8 cellular contexts compared by ENCODE assay signal in the genomic region with DNA sequence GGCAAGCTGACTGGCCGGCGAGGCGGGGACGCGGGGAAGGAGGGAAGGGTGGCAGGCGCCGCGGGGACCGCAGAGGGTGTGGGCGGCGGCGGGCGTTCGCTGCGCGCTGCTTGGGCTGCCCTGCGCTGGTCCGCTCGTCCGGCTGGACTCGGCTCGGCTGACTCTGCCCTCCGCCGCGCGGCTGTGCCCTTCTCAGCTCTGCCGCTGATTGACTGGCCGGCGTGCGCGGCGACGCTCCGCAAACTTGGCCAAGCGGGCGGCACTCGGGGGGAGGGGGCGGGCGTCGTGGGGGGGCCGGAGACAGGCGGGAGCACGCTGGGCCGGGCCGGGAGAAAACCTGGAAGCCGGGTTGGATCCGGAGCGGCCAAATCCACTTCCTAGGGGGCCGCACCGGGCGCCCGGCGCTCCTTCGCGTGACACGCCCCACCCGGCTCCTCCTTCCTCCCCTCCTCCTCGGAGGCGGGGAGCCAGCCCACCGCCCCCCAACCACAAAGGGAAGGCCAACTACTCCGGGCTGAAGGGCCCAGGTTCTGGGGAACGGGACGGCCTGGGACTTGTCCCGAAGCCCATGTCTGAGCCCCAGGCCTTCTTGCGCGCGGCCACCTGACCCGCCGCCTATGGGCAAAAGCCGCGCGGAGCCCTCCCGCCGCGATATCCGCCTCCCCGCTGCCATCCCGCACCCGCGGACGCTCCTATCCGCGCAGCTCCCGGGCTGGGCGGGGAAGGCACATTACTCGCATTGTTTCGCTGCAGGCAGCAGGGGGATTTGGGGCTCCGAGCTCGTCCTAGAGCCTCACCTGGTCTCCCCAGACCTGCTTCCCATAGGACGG. TPM values are rescaled to one million over a fixed set of nuclear protein-coding genes. Genes with fewer than 3 reads are reported as not detected.
DNase-seq lines count a peak whose midpoint lies in the region; ATAC-seq and TF ChIP-seq lines count a peak whose summit lies in the region.

A gene (minus strand): TSS at position 214 of the 830 bp plus-strand sequence. CDS start 524 bp downstream, outside the sequence.

- TF ChIP-seq CTCF in mucosa of descending colon (IDR thresholded peaks at IDR 0.05): no peak

- 0% methylated on average over 90 of the region's 90 CpGs for WGBS in ectodermal cell, 2 experiments
- WGBS in urinary bladder: under 1% methylated on average over 77 of the region's 90 CpGs

- no peaks in the 10 kb centered on the region for H3K9me3 Mint-ChIP-seq in activated naive CD4-positive, alpha-beta T cell treated with anti-CD3 and anti-CD28 coated beads, Interleukin-2, amount 50 U/mL, for 24 hours

- H3K4me3 Mint-ChIP-seq in activated naive CD4-positive, alpha-beta T cell treated with anti-CD3 and anti-CD28 coated beads, Interleukin-2, amount 50 U/mL, for 24 hours: peak within 1 kb of the TSS; percentile 26

- ATAC-seq in mucosa of descending colon (peak; percentile 89), GM18870 (IDR thresholded peaks at IDR 0.05; ENCODE audit: unreplicated experiment) (no peak)

- H3K4me3 ChIP-seq in ectodermal cell (ENCODE audit: insufficient read depth, low read depth, low read length): peak within 1 kb of the TSS; percentile 65
- peak within 1 kb of the TSS; percentile 36 for H3K4me3 ChIP-seq in mucosa of descending colon
- H3K4me3 ChIP-seq in urinary bladder (ENCODE audit: low read depth, low read length): peak within 1 kb of the TSS; percentile 39

- H3K4me1 Mint-ChIP-seq in activated naive CD4-positive, alpha-beta T cell treated with anti-CD3 and anti-CD28 coated beads, Interleukin-2, amount 50 U/mL, for 24 hours: peaks cover 8% of the 10 kb centered on the region

- H3K36me3 Mint-ChIP-seq in activated naive CD4-positive, alpha-beta T cell treated with anti-CD3 and anti-CD28 coated beads, Interleukin-2, amount 50 U/mL, for 24 hours: no peaks in the 10 kb centered on the region

- peaks cover 3% of the 10 kb centered on the region for H3K4me1 ChIP-seq in ectodermal cell (ENCODE audit: control insufficient read depth, insufficient read depth, low read length)
- H3K4me1 ChIP-seq in mucosa of descending colon (ENCODE audit: low read depth): no peaks in the 10 kb centered on the region
- no peaks in the 10 kb centered on the region for H3K4me1 ChIP-seq in urinary bladder (ENCODE audit: insufficient read depth)

- DNase-seq in activated naive CD4-positive, alpha-beta T cell treated with Interleukin-2 at 50 U/mL for 16 hours: no peak
- DNase-seq in NOMO-1 treated with DMSO at 0.1 percent for 48 hours (lab: John Stamatoyannopoulos, UW; ENCODE audit: unreplicated experiment): peak; percentile 48
- DNase-seq in mucosa of descending colon: peak; percentile 77 to 87 (median 78)
- no peak for DNase-seq in stimulated activated naive CD4-positive, alpha-beta T cell treated with Interleukin-2 at 50 U/mL for 16 hours (lab: John Stamatoyannopoulos, UW)

- intact Hi-C loops in mucosa of descending colon (cut with DNase I, micrococcal nuclease): loop anchor here in 1 of 2 donors (10.0 kb wide), 1 partner anchor 81 kb away; no protein-coding TSS in a partner anchor

- H3K27ac Mint-ChIP-seq in activated naive CD4-positive, alpha-beta T cell treated with anti-CD3 and anti-CD28 coated beads, Interleukin-2, amount 50 U/mL, for 24 hours: no peak within 1 kb of the TSS

- no peaks in the 10 kb centered on the region for H3K36me3 ChIP-seq in ectodermal cell (ENCODE audit: control insufficient read depth, insufficient read depth, low read length)
- H3K36me3 ChIP-seq in mucosa of descending colon (ENCODE audit: low read depth): no peaks in the 10 kb centered on the region
- no peaks in the 10 kb centered on the region for H3K36me3 ChIP-seq in urinary bladder (ENCODE audit: insufficient read depth)

- peaks cover 19% of the 10 kb centered on the region for H3K27me3 Mint-ChIP-seq in activated naive CD4-positive, alpha-beta T cell treated with anti-CD3 and anti-CD28 coated beads, Interleukin-2, amount 50 U/mL, for 24 hours

- no peaks in the 10 kb centered on the region for H3K9me3 ChIP-seq in ectodermal cell (ENCODE audit: control insufficient read depth, low read length)
- no peaks in the 10 kb centered on the region for H3K9me3 ChIP-seq in mucosa of descending colon

- H3K27ac ChIP-seq in ectodermal cell (ENCODE audit: insufficient read depth, low read depth, low read length, poor library complexity, severe bottlenecking) (no peak within 1 kb of the TSS), urinary bladder (ENCODE audit: low read depth) (no peak within 1 kb of the TSS)

- peaks cover 13% of the 10 kb centered on the region for H3K27me3 ChIP-seq in ectodermal cell (ENCODE audit: control insufficient read depth, insufficient read depth, low read length, poor library complexity, severe bottlenecking)

RNA-seq across cellular contexts. Expression of the gene that starts here (rescaled TPM):
- 19.8 TPM for polyA plus RNA-seq in ectodermal cell (2013, experiment 1 of 4)
- 22.6 TPM for polyA plus RNA-seq in ectodermal cell (2013, experiment 2 of 4)
- 17.4 TPM for polyA plus RNA-seq in ectodermal cell (2013, experiment 3 of 4)
- polyA plus RNA-seq in ectodermal cell (2013, experiment 4 of 4): 21.5 TPM
- 10 to 100 TPM; 12.7 to 33.5 (median 18.4) TPM for total RNA-seq in mucosa of descending colon
- 16.9 TPM for total RNA-seq in urinary bladder
- polyA plus RNA-seq in urinary bladder: 18.3 TPM

Comparison
In these comparisons a context has a peak if more than half of its experiments do, and no peak if none do; other contexts are left out.
1. DNase-seq: peak in NOMO-1 treated with DMSO at 0.1 percent for 48 hours (single experiment) and mucosa of descending colon (3 of 3); none in activated naive CD4-positive, alpha-beta T cell treated with Interleukin-2 at 50 U/mL for 16 hours (single experiment) and stimulated activated naive CD4-positive, alpha-beta T cell treated with Interleukin-2 at 50 U/mL for 16 hours (single experiment).
2. Peak in every context shown above with its lines, with median percentiles within 50 percentile points of each other: H3K4me3 ChIP-seq.